19 cellular contexts compared by ENCODE assay signal in the genomic region with DNA sequence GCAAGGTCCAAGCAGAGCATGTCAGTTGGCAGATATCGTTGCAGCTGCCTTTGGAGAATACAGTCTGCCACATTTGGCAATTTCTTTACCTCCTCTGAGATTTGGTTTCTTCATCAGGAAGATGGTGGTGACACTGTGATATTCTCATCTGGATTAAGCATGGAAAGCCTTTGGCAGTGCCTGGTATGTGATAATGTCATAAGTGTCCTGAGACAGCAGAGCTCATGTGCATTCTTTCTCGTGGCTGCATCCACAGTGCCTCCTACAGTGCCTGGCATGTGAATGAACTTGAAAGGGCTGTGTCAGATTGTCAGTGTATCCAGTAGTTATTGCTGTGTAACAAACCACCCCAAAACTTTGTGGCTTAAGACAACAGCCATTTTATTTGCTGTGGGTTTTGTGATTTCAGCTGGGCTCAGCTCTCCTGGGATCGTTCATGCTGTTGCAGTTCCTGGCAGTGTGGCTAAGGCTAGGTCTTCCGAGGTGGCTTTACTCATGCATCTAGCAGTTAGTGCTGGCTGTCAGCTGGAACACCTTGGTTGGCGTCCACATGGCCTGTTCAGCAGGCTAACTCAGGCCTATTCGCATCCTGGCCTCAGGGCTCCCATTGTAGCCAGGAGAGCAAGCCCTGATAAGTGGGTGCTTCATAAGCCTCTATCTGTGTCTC. TPM values are rescaled to one million over a fixed set of nuclear protein-coding genes. Genes with fewer than 3 reads are reported as not detected.
A peak's percentile ranks its signal among the peaks of the same experiment; 100 is the strongest.
DNase-seq lines count a peak whose midpoint lies in the region; ATAC-seq and TF ChIP-seq lines count a peak whose summit lies in the region.
"Had no signal": no experiment of that assay in that cellular context is flagged by ENCODE, and none has a peak within 500 bp of the region (broad histone marks: within the 10 kb centered on the region; RNA-seq: fewer than 3 reads in every experiment).

No MANE protein-coding gene starts in this region.

- no peak overlapping the region for H3K4me3 Mint-ChIP-seq in activated T-helper 17 cell treated with anti-CD3 and anti-CD28 coated beads, Interleukin-2, amount 50 U/mL, for 72 hours
- H3K4me3 Mint-ChIP-seq in CD4-positive, alpha-beta T cell, result no peak overlapping the region
- H3K4me3 Mint-ChIP-seq: activated CD4-positive, alpha-beta T cell treated with anti-CD3 and anti-CD28 coated beads, Interleukin-2, amount 10 ng/mL, durations not matched to agents 24 days and 14 days had no signal

- TF ChIP-seq POLR2A in gastrocnemius medialis (IDR thresholded peaks at IDR 0.05), result no peak

- CTCF ChIA-PET in CD4-positive, alpha-beta T cell (lab: Charles Lee), result no interaction called here

- POLR2A ChIA-PET in CD4-positive, alpha-beta T cell (lab: Charles Lee), result interaction anchor here (0.9 kb wide), 1 partner anchor 12 kb away, joined by 3 read pairs; no protein-coding TSS in a partner anchor

- H3K4me3 ChIP-seq in foreskin fibroblast (ENCODE audit: low read depth in 1 of 2, low read length in 2 of 2), result no peak overlapping the region
- H3K4me3 ChIP-seq in gastrocnemius medialis, result no peak overlapping the region
- H3K4me3 ChIP-seq: left lung, right atrium auricular region, SK-N-MC had no signal

- ATAC-seq in activated T-helper 17 cell treated with anti-CD3 and anti-CD28 coated beads, Interleukin-2, amount 50 U/mL, for 72 hours (replicated peaks), result no peak
- peak in 1 of 2 donors; percentile 9 for ATAC-seq in gastrocnemius medialis
- ATAC-seq in GM21619 (IDR thresholded peaks at IDR 0.05; ENCODE audit: unreplicated experiment), result no peak
- ATAC-seq in CD4-positive, alpha-beta T cell (ENCODE audit: poor library complexity), result no peak
- ATAC-seq: left lung, PC-3 had no signal

- peaks cover 10% of the 10 kb centered on the region for H3K4me1 Mint-ChIP-seq in activated T-helper 17 cell treated with anti-CD3 and anti-CD28 coated beads, Interleukin-2, amount 50 U/mL, for 72 hours
- H3K4me1 Mint-ChIP-seq in CD4-positive, alpha-beta T cell (ENCODE audit: low read depth), result no peaks in the 10 kb centered on the region

- H3K9me3 ChIP-seq in gastrocnemius medialis, result no peaks in the 10 kb centered on the region
- H3K9me3 ChIP-seq in CD4-positive, alpha-beta T cell (ENCODE audit: control insufficient read depth, low read length), result no peaks in the 10 kb centered on the region
- H3K9me3 ChIP-seq: left lung, right atrium auricular region had no signal

- peaks cover 0 to 11% (median 0%) of the 10 kb centered on the region in 3 donors for H3K27me3 ChIP-seq in gastrocnemius medialis
- H3K27me3 ChIP-seq in CD4-positive, alpha-beta T cell (ENCODE audit: control insufficient read depth, insufficient read depth, low read length), result no peaks in the 10 kb centered on the region
- H3K27me3 ChIP-seq: left lung, right atrium auricular region had no signal

- in situ Hi-C loops in gastrocnemius medialis (cut with MboI; ENCODE audit: low sequenced_read_pairs in 4 of 4), result loop anchor here in 1 of 4 donors (25.0 kb wide), 1 partner anchor 613 kb away; no protein-coding TSS in a partner anchor

- intact Hi-C loops in gastrocnemius medialis (cut with DNase I; ENCODE audit: low total_unique reads), result loop anchor here (5.0 to 10.0 kb wide), 2 partner anchors 600 to 773 kb away; a partner anchor contains a TSS
- intact Hi-C loops in CD4-positive, alpha-beta T cell (cut with DNase I, micrococcal nuclease), result no loop called here

- H3K9me3 Mint-ChIP-seq in activated T-helper 17 cell treated with anti-CD3 and anti-CD28 coated beads, Interleukin-2, amount 50 U/mL, for 72 hours, result no peaks in the 10 kb centered on the region
- no peaks in the 10 kb centered on the region for H3K9me3 Mint-ChIP-seq in CD4-positive, alpha-beta T cell
- H3K9me3 Mint-ChIP-seq: activated CD4-positive, alpha-beta T cell treated with anti-CD3 and anti-CD28 coated beads, Interleukin-2, amount 10 ng/mL, durations not matched to agents 24 days and 14 days had no signal

- no peaks in the 10 kb centered on the region for H3K36me3 Mint-ChIP-seq in activated T-helper 17 cell treated with anti-CD3 and anti-CD28 coated beads, Interleukin-2, amount 50 U/mL, for 72 hours (ENCODE audit: low read depth)
- H3K36me3 Mint-ChIP-seq in CD4-positive, alpha-beta T cell (ENCODE audit: low read depth), result no peaks in the 10 kb centered on the region

- peaks cover 35 to 39% of the 10 kb centered on the region in 2 donors for H3K4me1 ChIP-seq in gastrocnemius medialis
- H3K4me1 ChIP-seq: right atrium auricular region had no signal

- H3K27me3 Mint-ChIP-seq in activated T-helper 17 cell treated with anti-CD3 and anti-CD28 coated beads, Interleukin-2, amount 50 U/mL, for 72 hours, result peaks cover 4% of the 10 kb centered on the region
- no peaks in the 10 kb centered on the region for H3K27me3 Mint-ChIP-seq in CD4-positive, alpha-beta T cell

- peak; percentile 47 for DNase-seq in GM04503 (ENCODE audit: low read depth)
- peak; percentile 45 to 46 for DNase-seq in foreskin fibroblast
- DNase-seq in gastrocnemius medialis, result peak in 1 of 2 donors; percentile 52
- no peak for DNase-seq in CD4-positive, alpha-beta T cell
- DNase-seq in AG20443 (ENCODE audit: low spot score), result no peak
- DNase-seq in T-helper 1 cell, result no peak
- DNase-seq: activated CD4-positive, alpha-beta T cell treated with anti-CD3 and anti-CD28 coated beads, Interleukin-2, amount 10 ng/mL, durations not matched to agents 24 days and 14 days; activated CD8-positive, alpha-beta memory T cell treated with anti-CD3 and anti-CD28 coated beads, Interleukin-2, amount 50 U/mL, for 48 hours; activated gamma-delta T cell treated with Interleukin-2 at 50 U/mL for 16 hours; COR-L47; Karpas-422; left lung; NCI-H1105 treated with DMSO at 0.1 percent for 48 hours; PC-3; stimulated activated naive CD4-positive, alpha-beta T cell treated with Interleukin-2 at 50 U/mL for 16 hours had no signal

- peak overlapping the region in 3 of 4 donors; percentile 0 to 79 (median 75) for H3K27ac ChIP-seq in gastrocnemius medialis
- no peak overlapping the region for H3K27ac ChIP-seq in CD4-positive, alpha-beta T cell (ENCODE audit: low read depth, low read length)
- H3K27ac ChIP-seq: SK-N-MC had no signal

- no peaks in the 10 kb centered on the region for H3K36me3 ChIP-seq in gastrocnemius medialis
- H3K36me3 ChIP-seq: left lung, right atrium auricular region had no signal

- TF ChIP-seq CTCF in foreskin fibroblast (IDR thresholded peaks at IDR 0.05; ENCODE audit: low read depth, low read length), result no peak
- no peak for TF ChIP-seq CTCF in gastrocnemius medialis (IDR thresholded peaks at IDR 0.05 in 4 of 5, conservative IDR thresholded peaks at IDR 0.05 in 1 of 5)
- no peak for TF ChIP-seq CTCF in CD4-positive, alpha-beta T cell (IDR thresholded peaks at IDR 0.05)

- H3K27ac Mint-ChIP-seq in activated T-helper 17 cell treated with anti-CD3 and anti-CD28 coated beads, Interleukin-2, amount 50 U/mL, for 72 hours, result peak overlapping the region; percentile 59
- no peak overlapping the region for H3K27ac Mint-ChIP-seq in CD4-positive, alpha-beta T cell
- H3K27ac Mint-ChIP-seq: activated CD4-positive, alpha-beta T cell treated with anti-CD3 and anti-CD28 coated beads, Interleukin-2, amount 10 ng/mL, durations not matched to agents 24 days and 14 days had no signal

RNA-seq across cellular contexts. Expression of a gene that starts 35.7 kb away (rescaled TPM):
- 100 to 1,000 TPM; 127 to 253 TPM for total RNA-seq in activated T-helper 17 cell treated with anti-CD3 and anti-CD28 coated beads, Interleukin-2, amount 50 U/mL, for 72 hours
- 10 to 100 TPM; 24.7 to 53.7 (median 37.0) TPM for total RNA-seq in gastrocnemius medialis
- 10 to 100 TPM; 12.8 to 14.1 TPM for total RNA-seq in CD4-positive, alpha-beta T cell

Comparison
In these comparisons a context has a peak if more than half of its experiments do, and no peak if none do; other contexts are left out.
1. DNase-seq: peak in GM04503 (single experiment) and foreskin fibroblast (2 of 2); none in CD4-positive, alpha-beta T cell (0 of 10), AG20443 (single experiment) and T-helper 1 cell (0 of 5).